ENCODE assay signal across 1 cellular context in the genomic region with DNA sequence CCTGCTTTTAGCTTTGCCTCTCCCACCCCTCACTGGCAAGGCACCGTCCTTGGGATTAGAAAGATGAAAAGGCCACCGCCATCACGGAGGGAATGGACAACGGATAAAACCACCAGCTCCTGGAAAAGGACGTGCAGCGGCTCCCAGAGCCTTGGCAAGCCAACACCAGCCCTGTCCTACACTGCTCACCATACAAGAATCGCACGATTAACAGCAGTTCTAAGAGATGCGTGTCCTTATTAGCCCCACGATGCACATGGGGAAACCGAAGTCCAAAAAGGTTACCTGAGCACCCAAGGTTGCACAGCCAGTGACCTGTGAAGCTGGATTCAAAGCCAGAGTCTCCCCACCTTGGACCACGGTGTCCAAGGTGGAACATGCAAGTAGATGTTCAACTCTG.
A peak's percentile ranks its signal among the peaks of the same experiment; 100 is the strongest.
TF ChIP-seq lines count a peak whose summit lies in the region.

No MANE protein-coding gene starts in this region.

TF ChIP-seq in K562, 482 proteins besides CTCF, POLR2A, EP300 and RAD21 (continued from another document):
- TF ChIP-seq, protein P1, sequence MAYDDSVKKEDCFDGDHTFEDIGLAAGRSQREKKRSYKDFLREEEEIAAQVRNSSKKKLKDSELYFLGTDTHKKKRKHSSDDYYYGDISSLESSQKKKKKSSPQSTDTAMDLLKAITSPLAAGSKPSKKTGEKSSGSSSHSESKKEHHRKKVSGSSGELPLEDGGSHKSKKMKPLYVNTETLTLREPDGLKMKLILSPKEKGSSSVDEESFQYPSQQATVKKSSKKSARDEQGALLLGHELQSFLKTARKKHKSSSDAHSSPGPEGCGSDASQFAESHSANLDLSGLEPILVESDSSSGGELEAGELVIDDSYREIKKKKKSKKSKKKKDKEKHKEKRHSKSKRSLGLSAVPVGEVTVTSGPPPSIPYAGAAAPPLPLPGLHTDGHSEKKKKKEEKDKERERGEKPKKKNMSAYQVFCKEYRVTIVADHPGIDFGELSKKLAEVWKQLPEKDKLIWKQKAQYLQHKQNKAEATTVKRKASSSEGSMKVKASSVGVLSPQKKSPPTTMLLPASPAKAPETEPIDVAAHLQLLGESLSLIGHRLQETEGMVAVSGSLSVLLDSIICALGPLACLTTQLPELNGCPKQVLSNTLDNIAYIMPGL (CRISPR knock-in tag; IDR thresholded peaks at IDR 0.05), result peak; percentile 64; the same call in 1 of the 2 replicates
- no peak for TF ChIP-seq FOXA1 (IDR thresholded peaks at IDR 0.05; ENCODE audit: borderline replicate concordance)
- no peak; a peak in 1 of 4 replicates for TF ChIP-seq RCOR1 (IDR thresholded peaks at IDR 0.05; ENCODE audit: borderline replicate concordance in 1 of 2, low read depth in 2 of 2, low read length in 2 of 2)
- no peak for TF ChIP-seq ARHGAP35 (IDR thresholded peaks at IDR 0.05; ENCODE audit: partially characterized antibody)
- no peak for TF ChIP-seq CGGBP1 (CRISPR knock-in tag; IDR thresholded peaks at IDR 0.05)
